8 cellular contexts compared by ENCODE assay signal in the genomic region with DNA sequence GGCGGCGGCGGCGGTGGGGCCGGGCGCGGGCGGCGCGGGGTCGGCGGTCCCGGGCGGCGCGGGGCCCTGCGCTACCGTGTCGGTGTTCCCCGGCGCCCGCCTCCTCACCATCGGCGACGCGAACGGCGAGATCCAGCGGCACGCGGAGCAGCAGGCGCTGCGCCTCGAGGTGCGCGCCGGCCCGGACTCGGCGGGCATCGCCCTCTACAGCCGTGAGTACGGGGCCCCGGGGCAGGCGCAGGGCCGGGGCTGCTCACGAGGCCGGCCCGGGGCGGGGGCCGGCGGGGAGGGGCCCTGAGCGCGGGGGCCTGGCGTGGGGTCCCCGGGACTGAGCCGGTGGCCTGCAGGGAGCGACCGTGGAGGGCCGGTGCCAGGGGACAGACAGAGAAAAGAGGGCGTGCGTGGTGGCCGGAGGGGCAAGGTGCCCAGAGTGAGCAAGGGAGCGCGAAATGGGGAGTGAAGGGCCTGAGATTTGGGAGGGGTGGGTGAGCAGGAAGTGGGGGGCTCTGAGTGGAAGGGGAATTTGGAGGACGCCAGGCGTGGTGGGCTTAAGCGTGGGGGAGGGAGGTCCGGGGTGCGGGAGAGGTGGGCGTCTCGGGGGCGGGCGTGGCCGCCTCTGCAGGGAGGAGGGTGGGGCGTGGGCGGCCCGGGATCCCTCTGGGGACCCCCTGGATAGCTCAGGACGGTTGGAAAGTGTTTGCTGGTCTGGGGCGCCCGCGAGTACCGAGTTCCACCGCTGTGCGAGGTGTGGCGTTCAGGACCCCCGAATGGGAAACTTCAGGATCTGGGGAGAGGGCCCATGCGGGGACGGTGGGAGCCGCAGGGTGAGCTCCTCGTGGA. TPM values are rescaled to one million over a fixed set of nuclear protein-coding genes. Genes with fewer than 3 reads are reported as not detected.
DNase-seq lines count a peak whose midpoint lies in the region; ATAC-seq and TF ChIP-seq lines count a peak whose summit lies in the region.

No MANE protein-coding gene starts in this region.

- H3K79me1 ChIP-seq in IMR-90 (ENCODE audit: low read depth in 1 of 2, low read length in 2 of 2), result peaks cover 13 to 48% of the 10 kb centered on the region in 2 experiments

- H3K18ac ChIP-seq in IMR-90 (ENCODE audit: low read depth, low read length), result no peak overlapping the region; the same call in 1 of the 2 replicates

- H3K4me3 Mint-ChIP-seq in nephron, result peak overlapping the region; percentile 89 to 95 (median 92)

- in situ Hi-C loops in IMR-90 (cut with MboI; ENCODE audit: low sequenced_read_pairs), result no loop called here

- H3K4me3 ChIP-seq in AG04449 (ENCODE audit: low read depth, low read length) (peak overlapping the region; percentile 78), IMR-90 (ENCODE audit: insufficient read depth, low read depth, low read length) (peak overlapping the region; percentile 97), esophagus squamous epithelium (peak overlapping the region; percentile 88 to 94 (median 92)), upper lobe of right lung (peak overlapping the region; percentile 63)

- no peak overlapping the region for H2BK15ac ChIP-seq in IMR-90 (ENCODE audit: low read depth, low read length)

- peak overlapping the region; percentile 44 to 73; a peak in 3 of 4 replicates for H4K8ac ChIP-seq in IMR-90 (ENCODE audit: low read depth in 2 of 2, low read length in 2 of 2)

- H3K56ac ChIP-seq in IMR-90 (ENCODE audit: extremely low read depth, insufficient read depth, low read length), result peak overlapping the region; percentile 26

- POLR2A ChIA-PET in AG04449 (lab: Yijun Ruan, JAX), result interaction anchor here (0.6 to 1.5 kb wide), 5 partner anchors 13 to 202 kb away, joined by 3 to 4 read pairs (median 3); partner anchors contain the start of gene TMED1
- POLR2A ChIA-PET in IMR-90 (lab: Charles Lee; ENCODE audit: unreplicated experiment), result interaction anchor here (0.6 kb wide), 2 partner anchors 69 to 489 kb away, joined by 3 to 4 read pairs; no protein-coding TSS in a partner anchor

- ATAC-seq in GM19025 (IDR thresholded peaks at IDR 0.05; ENCODE audit: low read depth, unreplicated experiment), result peak; percentile 2
- ATAC-seq in IMR-90 (ENCODE audit: low read depth), result no peak; the same call in 1 of the 2 replicates
- peak; percentile 0 for ATAC-seq in upper lobe of right lung
- no peak for ATAC-seq in GM21390 (IDR thresholded peaks at IDR 0.05; ENCODE audit: unreplicated experiment)

- no peaks in the 10 kb centered on the region for H3K36me3 Mint-ChIP-seq in nephron (ENCODE audit: low read depth)

- no peak for DNase-seq in AG04449 (ENCODE audit: low read depth, low spot score)
- DNase-seq in IMR-90, result no peak
- peak; percentile 72 for DNase-seq in activated CD8-positive, alpha-beta memory T cell treated with anti-CD3 and anti-CD28 coated beads, Interleukin-2, amount 50 U/mL, for 48 hours
- no peak for DNase-seq in esophagus squamous epithelium (lab: John Stamatoyannopoulos, UW)
- DNase-seq in upper lobe of right lung, result peak; percentile 81

- H3K4ac ChIP-seq in IMR-90 (ENCODE audit: low read depth, low read length), result peak overlapping the region; percentile 85

- TF ChIP-seq CTCF in AG04449 (IDR thresholded peaks at IDR 0.05; ENCODE audit: insufficient read depth, low read length, missing control alignments) (peak; percentile 21), IMR-90 (conservative IDR thresholded peaks at IDR 0.05; ENCODE audit: low read depth, low read length) (no peak), esophagus squamous epithelium (IDR thresholded peaks at IDR 0.05) (peak in 4 of 6 experiments; percentile 15 to 43 (median 21)), nephron (IDR thresholded peaks at IDR 0.05; ENCODE audit: unreplicated experiment in 3 of 3) (peak; percentile 12 to 34 (median 21)), upper lobe of right lung (IDR thresholded peaks at IDR 0.05) (peak; percentile 19)

- H3K9ac ChIP-seq in IMR-90 (ENCODE audit: low read depth, low read length), result peak overlapping the region; percentile 93

- no peaks in the 10 kb centered on the region for H3K27me3 Mint-ChIP-seq in nephron (ENCODE audit: low read depth)

- H3K36me3 ChIP-seq in IMR-90 (ENCODE audit: control insufficient read depth, insufficient read depth, low read length) (no peaks in the 10 kb centered on the region), esophagus squamous epithelium (no peaks in the 10 kb centered on the region), upper lobe of right lung (no peaks in the 10 kb centered on the region)

- H3K9me3 ChIP-seq in IMR-90 (ENCODE audit: control insufficient read depth, insufficient read depth, low read length), result no peaks in the 10 kb centered on the region
- H3K9me3 ChIP-seq in esophagus squamous epithelium, result no peaks in the 10 kb centered on the region
- no peaks in the 10 kb centered on the region for H3K9me3 ChIP-seq in upper lobe of right lung

- peaks cover 6% of the 10 kb centered on the region for H3K4me1 ChIP-seq in IMR-90 (ENCODE audit: control insufficient read depth, insufficient read depth, low read length)
- H3K4me1 ChIP-seq in esophagus squamous epithelium, result peaks cover 10 to 46% (median 22%) of the 10 kb centered on the region in 3 donors
- H3K4me1 ChIP-seq in upper lobe of right lung, result peaks cover 19% of the 10 kb centered on the region

- dilution Hi-C loops in IMR-90 (cut with HindIII; ENCODE audit: low sequenced_read_pairs, unreplicated experiment), result no loop called here

- H3K4me1 Mint-ChIP-seq in nephron, result peaks cover 12% of the 10 kb centered on the region

- H3K14ac ChIP-seq in IMR-90 (replicated peaks; ENCODE audit: low read depth, low read length), result peak overlapping the region; percentile 90

- H3K9me3 Mint-ChIP-seq in nephron, result no peaks in the 10 kb centered on the region

- H4K20me1 ChIP-seq in IMR-90 (ENCODE audit: insufficient read depth, low read length), result peaks cover 27% of the 10 kb centered on the region

- H2AK5ac ChIP-seq in IMR-90 (ENCODE audit: low read depth, low read length), result peak overlapping the region; percentile 89

- intact Hi-C loops in IMR-90 (cut with micrococcal nuclease), result loop anchor here (5.0 kb wide), 1 partner anchor 55 kb away; the partner anchor contains the start of genes TIMM29 and YIPF2
- intact Hi-C loops in esophagus squamous epithelium (cut with DNase I), result loop anchor here (5.0 kb wide), 1 partner anchor 55 kb away; the partner anchor contains the start of genes TIMM29 and YIPF2
- intact Hi-C loops in upper lobe of right lung (cut with DNase I), result no loop called here

- TF ChIP-seq POLR2A in IMR-90 (IDR thresholded peaks at IDR 0.05; ENCODE audit: low read depth, low read length) (no peak), esophagus squamous epithelium (IDR thresholded peaks at IDR 0.05) (no peak)

- peak overlapping the region; percentile 82 for H4K91ac ChIP-seq in IMR-90 (ENCODE audit: insufficient read depth, low read depth, low read length)

- CTCF ChIA-PET in AG04449 (lab: Yijun Ruan, JAX), result interaction anchor here (0.8 to 21.0 kb wide), 25 partner anchors 9 to 161 kb away, joined by 3 to 559 read pairs (median 9); partner anchors contain the start of genes C19orf38, DNM2, TIMM29 and TMED1
- CTCF ChIA-PET in IMR-90 (lab: Yijun Ruan, JAX), result interaction anchor here (0.8 to 1.5 kb wide), 2 partner anchors 10 to 65 kb away, joined by 6 to 9 read pairs; no protein-coding TSS in a partner anchor

- H3K27me3 ChIP-seq in IMR-90 (ENCODE audit: control insufficient read depth, insufficient read depth, low read length) (no peaks in the 10 kb centered on the region), esophagus squamous epithelium (no peaks in the 10 kb centered on the region), upper lobe of right lung (no peaks in the 10 kb centered on the region)

- WGBS in IMR-90 (ENCODE audit: extremely low coverage in 2 of 2, insufficient read length in 1 of 2), 2 experiments, result 1% methylated on average over 64 of the region's 91 CpGs; no CpG with 5 or more reads in 1 of the 2 experiments
- 0% methylated on average over 17 to 21 of the region's 91 CpGs for WGBS in esophagus squamous epithelium, 2 donors

- H2AFZ ChIP-seq in IMR-90 (replicated peaks; ENCODE audit: low read length, poor library complexity), result peak overlapping the region; percentile 95

- peak overlapping the region; percentile 87 for H3K23ac ChIP-seq in IMR-90 (ENCODE audit: low read depth, low read length)

- BruUV-seq in IMR-90 (replicated peaks; lab: Mats Ljungman, UMichigan), result no TSS peak

- H2BK20ac ChIP-seq in IMR-90 (ENCODE audit: low read depth, low read length), result no peak overlapping the region

- peak overlapping the region; percentile 93 for H3K4me2 ChIP-seq in IMR-90 (ENCODE audit: low read depth, low read length)

- H2BK5ac ChIP-seq in IMR-90 (ENCODE audit: low read depth, low read length, poor library complexity, severe bottlenecking), result peak overlapping the region; percentile 96

- H3K27ac Mint-ChIP-seq in nephron, result peak overlapping the region; percentile 88 to 93 (median 90)

- H2BK120ac ChIP-seq in IMR-90 (ENCODE audit: low read depth, low read length), result no peak overlapping the region

- peaks cover 16% of the 10 kb centered on the region for H3K9me1 ChIP-seq in IMR-90 (ENCODE audit: insufficient read depth, low read length)

- peak overlapping the region; percentile 95 for H2AK9ac ChIP-seq in IMR-90 (replicated peaks; ENCODE audit: low read depth, low read length, poor library complexity)

- peak overlapping the region; percentile 38 for H4K5ac ChIP-seq in IMR-90 (ENCODE audit: low read depth, low read length)

- no peak for TF ChIP-seq RAD21 in IMR-90 (IDR thresholded peaks at IDR 0.05; ENCODE audit: low read length)

- H3K27ac ChIP-seq in IMR-90 (ENCODE audit: insufficient read depth, low read length), result peak overlapping the region; percentile 81
- H3K27ac ChIP-seq in esophagus squamous epithelium, result peak overlapping the region; percentile 92 to 95 (median 93)
- H3K27ac ChIP-seq in upper lobe of right lung, result peak overlapping the region; percentile 70

RNA-seq across cellular contexts. Expression of gene CARM1, which starts 0.6 kb away (rescaled TPM):
- total RNA-seq in IMR-90 (2012; rRNA removed) (17.2 and 20.3 TPM in 2 replicates), esophagus squamous epithelium (10 to 100 TPM; 21.4 to 35.4 (median 28.5) TPM), upper lobe of right lung (25.5 TPM)
- 67.1 and 72.1 TPM in 2 replicates for polyA plus RNA-seq in IMR-90 (2012; rRNA removed)
- polyA plus RNA-seq in IMR-90 (2012; cell fraction: cytosol; rRNA removed), result 48.1 and 93.2 TPM in 2 replicates
- 66.7 and 125 TPM in 2 replicates for polyA plus RNA-seq in IMR-90 (2012; cell fraction: nucleus; rRNA removed; ENCODE audit: low replicate concordance)

RNA-seq across cellular contexts. Expression of gene C19orf38, which starts 23.7 kb away (rescaled TPM):
- total RNA-seq in IMR-90 (2012; rRNA removed) (0.18 and 0.28 TPM in 2 replicates), esophagus squamous epithelium (1 to 10 TPM in 1 of 4 donors, under 1 TPM in 1, not detected in 2; 0.38 to 1.3 TPM), upper lobe of right lung (7.4 TPM)
- polyA plus RNA-seq in IMR-90 (2012; rRNA removed), result 0.16 and 0.19 TPM in 2 replicates
- 0.51 and 0.58 TPM in 2 replicates for polyA plus RNA-seq in IMR-90 (2012; cell fraction: cytosol; rRNA removed)
- 0.61 and 0.69 TPM in 2 replicates for polyA plus RNA-seq in IMR-90 (2012; cell fraction: nucleus; rRNA removed; ENCODE audit: low replicate concordance)

RNA-seq across cellular contexts. Expression of gene TMED1, which starts 35.9 kb away (rescaled TPM):
- 32.8 and 37.6 TPM in 2 replicates for total RNA-seq in IMR-90 (2012; rRNA removed)
- polyA plus RNA-seq in IMR-90 (2012; rRNA removed), result 41.4 and 46.3 TPM in 2 replicates
- 69.8 and 76.0 TPM in 2 replicates for polyA plus RNA-seq in IMR-90 (2012; cell fraction: cytosol; rRNA removed)
- 17.4 and 25.2 TPM in 2 replicates for polyA plus RNA-seq in IMR-90 (2012; cell fraction: nucleus; rRNA removed; ENCODE audit: low replicate concordance)
- 10 to 100 TPM; 14.7 to 30.3 (median 24.1) TPM for total RNA-seq in esophagus squamous epithelium
- total RNA-seq in upper lobe of right lung, result 25.3 TPM

RNA-seq across cellular contexts. Expression of gene YIPF2, which starts 56.5 kb away (rescaled TPM):
- total RNA-seq in IMR-90 (2012; rRNA removed) (53.6 and 61.5 TPM in 2 replicates), esophagus squamous epithelium (10 to 100 TPM; 39.6 to 63.2 (median 44.0) TPM), upper lobe of right lung (51.3 TPM)
- 78.0 and 110 TPM in 2 replicates for polyA plus RNA-seq in IMR-90 (2012; rRNA removed)
- polyA plus RNA-seq in IMR-90 (2012; cell fraction: cytosol; rRNA removed), result 74.0 and 129 TPM in 2 replicates
- polyA plus RNA-seq in IMR-90 (2012; cell fraction: nucleus; rRNA removed; ENCODE audit: low replicate concordance), result 108 and 239 TPM in 2 replicates

RNA-seq across cellular contexts. Expression of gene TIMM29, which starts 56.7 kb away (rescaled TPM):
- 13.4 and 13.9 TPM in 2 replicates for total RNA-seq in IMR-90 (2012; rRNA removed)
- polyA plus RNA-seq in IMR-90 (2012; rRNA removed), result 9.3 and 10.8 TPM in 2 replicates
- polyA plus RNA-seq in IMR-90 (2012; cell fraction: cytosol; rRNA removed), result 13.5 and 20.9 TPM in 2 replicates
- polyA plus RNA-seq in IMR-90 (2012; cell fraction: nucleus; rRNA removed; ENCODE audit: low replicate concordance), result 5.5 and 16.3 TPM in 2 replicates
- total RNA-seq in esophagus squamous epithelium, result 10 to 100 TPM; 23.6 to 35.6 (median 27.3) TPM
- total RNA-seq in upper lobe of right lung, result 17.7 TPM

Comparison
In these comparisons a context has a peak if more than half of its experiments do, and no peak if none do; other contexts are left out.
1. DNase-seq: peak in activated CD8-positive, alpha-beta memory T cell treated with anti-CD3 and anti-CD28 coated beads, Interleukin-2, amount 50 U/mL, for 48 hours (single experiment) and upper lobe of right lung (single experiment); none in AG04449 (single experiment), IMR-90 (single experiment) and esophagus squamous epithelium (single experiment).
2. ATAC-seq: peak in GM19025 (single experiment) and upper lobe of right lung (single experiment); none in IMR-90 (single experiment) and GM21390 (single experiment).
3. Peak in every context shown above with its lines, with median percentiles within 50 percentile points of each other: H3K4me3 ChIP-seq and H3K27ac ChIP-seq.